Comparison of ENCODE assay signal across 12 cellular contexts in the genomic region with DNA sequence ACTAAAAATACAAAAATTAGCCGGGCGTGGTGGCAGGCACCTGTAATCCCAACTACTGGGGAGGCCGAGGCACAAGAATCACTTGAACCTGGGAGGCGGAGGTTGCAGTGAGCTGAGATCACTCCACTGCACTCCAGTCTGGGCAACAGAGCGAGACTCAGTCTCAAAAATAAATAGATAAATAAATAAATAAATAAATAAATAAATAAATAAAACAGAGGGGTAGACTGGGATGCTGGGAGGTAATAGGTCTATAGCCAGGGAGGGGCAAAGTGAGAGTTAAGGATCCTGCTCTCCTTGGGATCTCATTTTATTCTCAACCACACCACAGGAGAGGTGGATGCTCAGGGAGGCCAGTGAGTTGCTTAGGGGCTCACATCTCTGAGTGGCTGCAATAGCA. TPM values are rescaled to one million over a fixed set of nuclear protein-coding genes. Genes with fewer than 3 reads are reported as not detected.
"Had no signal": no experiment of that assay in that cellular context is flagged by ENCODE, and none has a peak within 500 bp of the region (broad histone marks: within the 10 kb centered on the region; RNA-seq: fewer than 3 reads in every experiment).

No MANE protein-coding gene starts in this region.

RNA-seq across cellular contexts. Expression of gene PLA2G3, which starts 42.8 kb away (rescaled TPM):
- total RNA-seq: activated CD4-positive, alpha-beta T cell treated with anti-CD3 and anti-CD28 coated beads, Interleukin-2, amount 10 ng/mL, durations not matched to agents 24 days and 14 days; activated CD8-positive, alpha-beta memory T cell treated with anti-CD3 and anti-CD28 coated beads for 36 hours; activated CD8-positive, alpha-beta T cell treated with anti-CD3 and anti-CD28 coated beads for 36 hours; activated naive CD8-positive, alpha-beta T cell treated with anti-CD3 and anti-CD28 coated beads for 36 hours; activated T-cell treated with anti-CD3 and anti-CD28 coated beads, Interleukin-2, amount 50 U/mL, for 72 hours; activated T-helper 17 cell treated with anti-CD3 and anti-CD28 coated beads, Interleukin-2, amount 50 U/mL, for 72 hours; aorta; M059J; PC-3; Peyer's patch; SJSA1 had no signal
- polyA plus RNA-seq: SK-N-SH had no signal
